15 cellular contexts compared by ENCODE assay signal in genomic region chr2:154306261-154306970, GRCh38.
"Had no signal": no experiment of that assay in that cellular context is flagged by ENCODE, and none has a peak within 500 bp of the region (broad histone marks: within the 10 kb centered on the region; RNA-seq: fewer than 3 reads in every experiment).

No MANE protein-coding gene starts in this region.

- H3K27ac ChIP-seq: esophagus squamous epithelium, gastroesophageal sphincter, stomach, thoracic aorta, transverse colon had no signal

- H3K4me1 ChIP-seq: esophagus squamous epithelium, gastroesophageal sphincter, stomach had no signal

- H3K9me3 ChIP-seq: gastroesophageal sphincter, mucosa of descending colon, stomach, thoracic aorta had no signal

- DNase-seq: effector memory CD8-positive, alpha-beta T cell; esophagus squamous epithelium; foreskin fibroblast; glutamatergic neuron; left colon; mesendoderm; mucosa of descending colon; naive thymus-derived CD8-positive, alpha-beta T cell; posterior cingulate gyrus; stimulated activated naive CD4-positive, alpha-beta T cell; stomach; substantia nigra; transverse colon had no signal

- H3K27me3 ChIP-seq: esophagus squamous epithelium, gastroesophageal sphincter, stomach, transverse colon had no signal

- H3K4me3 ChIP-seq: esophagus squamous epithelium, gastroesophageal sphincter, mucosa of descending colon, stomach, thoracic aorta, transverse colon had no signal

- H3K36me3 ChIP-seq: esophagus squamous epithelium, gastroesophageal sphincter, stomach, thoracic aorta, transverse colon had no signal
